27 cellular contexts compared by ENCODE assay signal in genomic region chr14:101282418-101282817, GRCh38.
"Had no signal": no experiment of that assay in that cellular context is flagged by ENCODE, and none has a peak within 500 bp of the region (broad histone marks: within the 10 kb centered on the region; RNA-seq: fewer than 3 reads in every experiment).

No MANE protein-coding gene starts in this region.

- H3K36me3 ChIP-seq: stomach, suprapubic skin, thoracic aorta, thyroid gland, tibial artery, tibial nerve, transverse colon, upper lobe of left lung, upper lobe of right lung, uterus, vagina had no signal

- FAIRE-seq: urothelium cell line had no signal

- H3K27ac ChIP-seq: stomach, suprapubic skin, testis, thoracic aorta, thyroid gland, tibial artery, tibial nerve, transverse colon, upper lobe of left lung, upper lobe of right lung, uterus, vagina had no signal

- ATAC-seq: stimulated activated effector memory CD8-positive, alpha-beta T cell treated with anti-CD3 and anti-CD28 coated beads, Interleukin-12 subunit alpha, Interleukin-12 subunit beta, amount 100 ng/mL, for 72 hours; stimulated activated memory B cell treated with anti-CD40 and anti-IgM and Interleukin-4, amounts not matched to agents 10 μg/mL and 1 μg/mL and 100 μg/mL, for 72 hours; stimulated activated naive B cell treated with anti-CD40 and anti-IgM and Interleukin-4, amounts not matched to agents 10 μg/mL and 1 μg/mL and 100 μg/mL, for 72 hours; stimulated activated naive CD8-positive, alpha-beta T cell treated with anti-CD3 and anti-CD28 coated beads, Interleukin-15, amount 100 ng/mL, for 72 hours; stimulated activated naive CD8-positive, alpha-beta T cell treated with anti-CD3 and anti-CD28 coated beads, Interleukin-15, Interleukin-2, amounts not matched to agents 100 U/mL and 50 U/mL, for 24 hours; upper lobe of right lung had no signal

- DNase-seq: stimulated activated CD4-positive, alpha-beta T cell treated with anti-CD3 and anti-CD28 coated beads, Interleukin-2, amount 100 ng/mL, for 48 hours; stimulated activated CD4-positive, alpha-beta T cell treated with anti-CD3 and anti-CD28 coated beads, Interleukin-4, amount 100 ng/mL, for 1 hour; stimulated activated CD4-positive, alpha-beta T cell treated with anti-CD3 and anti-CD28 coated beads, Interleukin-4, amount 100 ng/mL, for 24 hours; stimulated activated CD4-positive, alpha-beta T cell treated with anti-CD3 and anti-CD28 coated beads, Interleukin-4, amount 100 ng/mL, for 4 hours; stimulated activated CD8-positive, alpha-beta memory T cell treated with anti-CD3 and anti-CD28 coated beads, Interleukin-4, amount 100 ng/mL, for 48 hours; stimulated activated naive B cell treated with anti-CD40 and anti-IgM and Interleukin-4, amounts not matched to agents 10 μg/mL and 1 μg/mL and 100 μg/mL, for 72 hours; stimulated activated naive CD4-positive, alpha-beta T cell; stimulated activated naive CD4-positive, alpha-beta T cell treated with Interleukin-2 at 50 U/mL for 16 hours; stimulated activated naive CD8-positive, alpha-beta T cell treated with anti-CD3 and anti-CD28 coated beads, Interleukin-15, amount 100 ng/mL, for 72 hours; stimulated activated naive CD8-positive, alpha-beta T cell treated with anti-CD3 and anti-CD28 coated beads, Interleukin-15, Interleukin-2, amounts not matched to agents 100 U/mL and 50 U/mL, for 24 hours; stomach; substantia nigra; testis; thyroid gland; tibial artery; transverse colon; trophoblast cell; upper lobe of left lung; upper lobe of right lung; uterus had no signal

- H3K27me3 ChIP-seq: testis, thyroid gland, tibial artery, tibial nerve, upper lobe of left lung, upper lobe of right lung, uterus, vagina had no signal

- H3K9me3 ChIP-seq: suprapubic skin, testis, thoracic aorta, thyroid gland, tibial artery, transverse colon, upper lobe of left lung, upper lobe of right lung, uterus, vagina had no signal

- H3K4me3 ChIP-seq: stomach, suprapubic skin, testis, thoracic aorta, thyroid gland, tibial artery, tibial nerve, transverse colon, upper lobe of left lung, upper lobe of right lung, uterus, vagina had no signal

- H3K4me1 ChIP-seq: stomach, suprapubic skin, thyroid gland, tibial artery, tibial nerve, transverse colon, upper lobe of left lung, upper lobe of right lung, uterus had no signal
